In the genomic region with DNA sequence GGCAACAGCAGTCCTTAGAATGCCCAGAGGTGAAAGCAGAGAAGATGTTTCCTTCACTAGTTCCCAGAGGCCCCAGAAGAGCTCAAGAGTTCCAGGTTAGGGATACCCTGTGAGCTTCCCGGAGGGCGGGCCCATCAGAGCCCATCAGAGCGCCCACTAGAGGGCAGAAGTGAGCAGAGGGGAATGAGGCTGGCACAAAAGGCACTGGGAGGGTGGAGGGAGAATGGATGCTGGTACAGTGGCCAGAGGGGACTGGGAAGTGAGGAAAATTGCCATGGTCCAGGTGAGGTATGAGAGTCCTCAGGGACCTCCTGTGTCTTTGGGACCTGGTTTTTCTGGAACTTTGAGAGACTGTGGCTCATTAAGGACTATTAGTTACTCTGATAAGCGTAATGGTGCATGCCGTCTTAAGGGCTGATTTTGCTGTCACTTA, we compare ENCODE assay signal across 8 cellular contexts. TPM values are rescaled to one million over a fixed set of nuclear protein-coding genes. Genes with fewer than 3 reads are reported as not detected.
A peak's percentile ranks its signal among the peaks of the same experiment; 100 is the strongest.
DNase-seq lines count a peak whose midpoint lies in the region; ATAC-seq and TF ChIP-seq lines count a peak whose summit lies in the region.

No MANE protein-coding gene starts in this region.

- no peak overlapping the region for H2AFZ ChIP-seq in Karpas-422 (ENCODE audit: low read length)

- no peak overlapping the region for H3K4me2 ChIP-seq in Karpas-422 (ENCODE audit: low read depth, low read length, poor library complexity, severe bottlenecking)

- H4K20me1 ChIP-seq in Karpas-422 (ENCODE audit: insufficient read depth, low read depth, low read length), result no peaks in the 10 kb centered on the region

- peak; percentile 9 for DNase-seq in NK-92 treated with Interleukin-12 subunit alpha and Interleukin-12 subunit beta, amount 100 ng/mL, for 24 hours (lab: John Stamatoyannopoulos, UW)
- no peak for DNase-seq in NK-92 (lab: John Stamatoyannopoulos, UW; ENCODE audit: unreplicated experiment)
- peak; percentile 80 for DNase-seq in Karpas-422
- DNase-seq in activated CD4-positive, alpha-beta T cell treated with anti-CD3 and anti-CD28 coated beads for 4 hours, result peak; percentile 6 to 45
- peak; percentile 2 to 12 (median 2) for DNase-seq in effector memory CD4-positive, alpha-beta T cell
- DNase-seq in psoas muscle, result peak; percentile 17 to 55
- no peak for DNase-seq in cerebellar nuclear complex (lab: John Stamatoyannopoulos, UW)
- DNase-seq in NOMO-1 treated with dmso at 0.1 percent for 144 hours (lab: John Stamatoyannopoulos, UW; ENCODE audit: unreplicated experiment), result no peak

- no peaks in the 10 kb centered on the region for H3K9me3 ChIP-seq in Karpas-422 (ENCODE audit: low read length)
- H3K9me3 ChIP-seq in effector memory CD4-positive, alpha-beta T cell (ENCODE audit: control insufficient read depth, low read length), result no peaks in the 10 kb centered on the region
- H3K9me3 ChIP-seq in psoas muscle, result no peaks in the 10 kb centered on the region

- no peaks in the 10 kb centered on the region for H3K27me3 ChIP-seq in Karpas-422 (ENCODE audit: low read length)
- H3K27me3 ChIP-seq in effector memory CD4-positive, alpha-beta T cell (replicated peaks; ENCODE audit: control insufficient read depth, insufficient read depth, low read length, poor library complexity, severe bottlenecking), result no peaks in the 10 kb centered on the region
- peaks cover 0 to 11% (median 2%) of the 10 kb centered on the region in 3 donors for H3K27me3 ChIP-seq in psoas muscle (ENCODE audit: insufficient read depth in 3 of 3, low read length in 2 of 3)

- intact Hi-C loops in psoas muscle (cut with DNase I), result no loop called here

- H3K4me1 ChIP-seq in Karpas-422 (ENCODE audit: low read length) (peaks cover 23% of the 10 kb centered on the region), psoas muscle (no peaks in the 10 kb centered on the region)
- H3K4me1 ChIP-seq in effector memory CD4-positive, alpha-beta T cell (ENCODE audit: control insufficient read depth, insufficient read depth, low read length, poor library complexity, severe bottlenecking), result no peaks in the 10 kb centered on the region

- H3K27ac ChIP-seq in Karpas-422 (ENCODE audit: low read length) (no peak overlapping the region), psoas muscle (no peak overlapping the region)
- H3K27ac ChIP-seq in effector memory CD4-positive, alpha-beta T cell (ENCODE audit: insufficient read depth, low read length, poor library complexity, severe bottlenecking), result no peak overlapping the region

- no peaks in the 10 kb centered on the region for H3K79me2 ChIP-seq in Karpas-422 (ENCODE audit: low read length)

- no peak overlapping the region for H3K9ac ChIP-seq in Karpas-422 (ENCODE audit: low read length)

- TF ChIP-seq CTCF in psoas muscle (IDR thresholded peaks at IDR 0.05), result peak; percentile 50

- H3K4me3 ChIP-seq in Karpas-422 (ENCODE audit: low read length) (no peak overlapping the region), psoas muscle (no peak overlapping the region)
- H3K4me3 ChIP-seq in effector memory CD4-positive, alpha-beta T cell (ENCODE audit: insufficient read depth, low read depth, low read length, poor library complexity, severe bottlenecking), result no peak overlapping the region

- H3K36me3 ChIP-seq in Karpas-422 (ENCODE audit: insufficient read depth, low read length) (no peaks in the 10 kb centered on the region), psoas muscle (ENCODE audit: insufficient read depth in 1 of 2, low read depth in 1 of 2) (no peaks in the 10 kb centered on the region)
- no peaks in the 10 kb centered on the region for H3K36me3 ChIP-seq in effector memory CD4-positive, alpha-beta T cell (ENCODE audit: control insufficient read depth, insufficient read depth, low read length)

- peak in 2 of 4 donors; percentile 61 for ATAC-seq in psoas muscle

- no peaks in the 10 kb centered on the region for H3K9me2 ChIP-seq in Karpas-422 (replicated peaks; ENCODE audit: insufficient read depth, low read length)

- WGBS in psoas muscle, 3 donors, result 48 to 49% (median 48%) methylated on average over 5 of the region's 5 CpGs

RNA-seq across cellular contexts. Expression of gene LINC00237, which starts 57.3 kb away (rescaled TPM):
- total RNA-seq in Karpas-422 (2014; rRNA removed; shearing (Covaris generic); ENCODE audit: low replicate concordance), result 0.14 TPM in 1 of 2 replicates, not detected in the other
- not detected for total RNA-seq in psoas muscle
- not detected for polyA plus RNA-seq in psoas muscle

Comparison
In these comparisons a context has a peak if more than half of its experiments do, and no peak if none do; other contexts are left out.
1. DNase-seq: peak in NK-92 treated with Interleukin-12 subunit alpha and Interleukin-12 subunit beta, amount 100 ng/mL, for 24 hours (single experiment), Karpas-422 (single experiment), activated CD4-positive, alpha-beta T cell treated with anti-CD3 and anti-CD28 coated beads for 4 hours (2 of 2), effector memory CD4-positive, alpha-beta T cell (3 of 3) and psoas muscle (2 of 2); none in NK-92 (single experiment), cerebellar nuclear complex (0 of 2) and NOMO-1 treated with dmso at 0.1 percent for 144 hours (single experiment).